Comparison of ENCODE assay signal across 25 cellular contexts in the genomic region with DNA sequence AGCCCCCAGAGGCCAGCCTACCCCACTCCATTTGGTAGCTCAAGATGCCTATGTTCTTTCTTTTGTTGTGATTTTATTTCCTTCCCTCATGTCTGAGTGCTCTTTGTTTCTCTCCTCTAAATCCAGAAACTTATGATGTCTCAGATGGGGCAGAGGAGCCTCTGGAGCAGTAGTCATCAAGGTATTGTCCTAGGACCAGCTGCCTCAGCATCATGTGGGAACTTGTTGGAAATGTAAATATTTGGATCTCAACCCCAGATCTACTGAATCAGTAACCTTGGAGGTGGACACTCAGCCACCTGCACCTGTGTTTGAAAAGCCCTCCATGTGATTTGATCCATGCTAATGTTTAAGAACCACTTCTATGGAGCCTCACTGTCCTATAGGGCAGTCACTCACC.
DNase-seq lines count a peak whose midpoint lies in the region; ATAC-seq and TF ChIP-seq lines count a peak whose summit lies in the region.
"Had no signal": no experiment of that assay in that cellular context is flagged by ENCODE, and none has a peak within 500 bp of the region (broad histone marks: within the 10 kb centered on the region; RNA-seq: fewer than 3 reads in every experiment).

No MANE protein-coding gene starts in this region.

- no peak for ATAC-seq in HG02588 (IDR thresholded peaks at IDR 0.05; ENCODE audit: unreplicated experiment)
- ATAC-seq: activated T-cell treated with anti-CD3 and anti-CD28 coated beads, Interleukin-2, amount 50 U/mL, for 72 hours; gastrocnemius medialis; SK-N-SH treated with all-trans-retinoic acid at 6 μM for 48 hours; stimulated activated naive CD8-positive, alpha-beta T cell treated with anti-CD3 and anti-CD28 coated beads, Interleukin-15, Interleukin-2, amounts not matched to agents 100 U/mL and 50 U/mL, for 24 hours had no signal

- H3K27me3 ChIP-seq in thyroid gland = no peaks in the 10 kb centered on the region
- H3K27me3 ChIP-seq: gastrocnemius medialis, hepatocyte, sigmoid colon had no signal

- DNase-seq in NCI-H1105 treated with DMSO at 0.1 percent for 48 hours (lab: John Stamatoyannopoulos, UW) (peak; percentile 40), NCI-H2081 treated with DMSO at 0.1 percent for 48 hours (lab: John Stamatoyannopoulos, UW) (peak; percentile 56), NCI-H748 (lab: John Stamatoyannopoulos, UW; ENCODE audit: unreplicated experiment) (peak; percentile 96), thyroid gland (no peak), D341Med (ENCODE audit: low spot score) (no peak), A172 (ENCODE audit: low spot score) (no peak)
- DNase-seq: activated CD4-positive, alpha-beta T cell treated with anti-CD3 and anti-CD28 coated beads, Interleukin-2, amount 10 ng/mL, durations not matched to agents 24 days and 14 days; activated naive CD4-positive, alpha-beta T cell treated with anti-CD3 and anti-CD28 coated beads for 36 hours; activated T-cell treated with anti-CD3 and anti-CD28 coated beads, Interleukin-2, amount 50 U/mL, for 72 hours; amniotic stem cell; effector CD8-positive, alpha-beta T cell; esophagus squamous epithelium; gastrocnemius medialis; H9; mesenchymal stem cell; NCI-H1436; NCI-H526 treated with DMSO at 0.1 percent for 48 hours; sigmoid colon; stimulated activated naive CD8-positive, alpha-beta T cell treated with anti-CD3 and anti-CD28 coated beads, Interleukin-15, Interleukin-2, amounts not matched to agents 100 U/mL and 50 U/mL, for 24 hours; T-helper 2 cell had no signal

- H3K27ac ChIP-seq in thyroid gland = no peak overlapping the region
- H3K27ac ChIP-seq: esophagus squamous epithelium, gastrocnemius medialis, hepatocyte, sigmoid colon, thoracic aorta, VCaP had no signal

- H3K9me3 ChIP-seq in thyroid gland = no peaks in the 10 kb centered on the region
- H3K9me3 ChIP-seq: esophagus squamous epithelium, gastrocnemius medialis, sigmoid colon, thoracic aorta had no signal

- no peaks in the 10 kb centered on the region for H3K4me1 ChIP-seq in thyroid gland
- H3K4me1 ChIP-seq: gastrocnemius medialis had no signal

- H3K36me3 ChIP-seq in thyroid gland = no peaks in the 10 kb centered on the region
- H3K36me3 ChIP-seq: esophagus squamous epithelium, gastrocnemius medialis, sigmoid colon, thoracic aorta had no signal

- intact Hi-C loops in thyroid gland (cut with DNase I) = no loop called here

- TF ChIP-seq POLR2A in thyroid gland (IDR thresholded peaks at IDR 0.05) = no peak

- no peak for TF ChIP-seq CTCF in thyroid gland (IDR thresholded peaks at IDR 0.05)

- no peak overlapping the region for H3K4me3 ChIP-seq in thyroid gland (replicated peaks in 1 of 3)
- H3K4me3 ChIP-seq: esophagus squamous epithelium, gastrocnemius medialis, hepatocyte, sigmoid colon, thoracic aorta had no signal

Comparison
In these comparisons a context has a peak if more than half of its experiments do, and no peak if none do; other contexts are left out.
1. DNase-seq: peak in NCI-H1105 treated with DMSO at 0.1 percent for 48 hours (single experiment), NCI-H2081 treated with DMSO at 0.1 percent for 48 hours (single experiment) and NCI-H748 (single experiment); none in thyroid gland (0 of 2), D341Med (single experiment) and A172 (single experiment).